18 cellular contexts compared by ENCODE assay signal in genomic region chr1:224381880-224382548, GRCh38. TPM values are rescaled to one million over a fixed set of nuclear protein-coding genes. Genes with fewer than 3 reads are reported as not detected.
A peak's percentile ranks its signal among the peaks of the same experiment; 100 is the strongest.
DNase-seq lines count a peak whose midpoint lies in the region; ATAC-seq, FAIRE-seq and TF ChIP-seq lines count a peak whose summit lies in the region.
"Had no signal": no experiment of that assay in that cellular context is flagged by ENCODE, and none has a peak within 500 bp of the region (broad histone marks: within the 10 kb centered on the region; RNA-seq: fewer than 3 reads in every experiment).

No MANE protein-coding gene starts in this region.

- no peak overlapping the region for H3K4me2 ChIP-seq in K562 (ENCODE audit: insufficient read depth, low read length)

- peaks cover 31% of the 10 kb centered on the region for H3K36me3 ChIP-seq in K562 (ENCODE audit: control insufficient read depth, insufficient read depth, low read length)
- no peaks in the 10 kb centered on the region for H3K36me3 ChIP-seq in uterus
- no peaks in the 10 kb centered on the region for H3K36me3 ChIP-seq in ovary

- no peak overlapping the region for H2AFZ ChIP-seq in K562 (ENCODE audit: low read depth, low read length)

- H3K9ac ChIP-seq in K562 (ENCODE audit: insufficient read depth in 1 of 2, low read depth in 2 of 2, low read length in 2 of 2) = no peak overlapping the region

- no peak for TF ChIP-seq EP300 in K562 (IDR thresholded peaks at IDR 0.05; ENCODE audit: low read length)
- TF ChIP-seq EP300 in ovary (IDR thresholded peaks at IDR 0.05) = no peak

- H3K4me1 ChIP-seq in K562 (replicated peaks in 1 of 2; ENCODE audit: control insufficient read depth in 2 of 2, insufficient read depth in 2 of 2, low read length in 2 of 2) = peaks cover 0 to 6% of the 10 kb centered on the region in 2 experiments; a peak in 1 of 5 replicates
- H3K4me1 ChIP-seq in uterus = no peaks in the 10 kb centered on the region
- no peaks in the 10 kb centered on the region for H3K4me1 ChIP-seq in ovary (ENCODE audit: insufficient read depth)

- DNase-seq in activated naive CD4-positive, alpha-beta T cell (lab: John Stamatoyannopoulos, UW) = no peak
- DNase-seq in K562 (ENCODE audit: extremely low read depth in 1 of 4, low spot score in 3 of 4) = no peak
- DNase-seq in stimulated activated naive CD8-positive, alpha-beta T cell treated with anti-CD3 and anti-CD28 coated beads, Interleukin-15, Interleukin-2, amounts not matched to agents 100 U/mL and 50 U/mL, for 24 hours = peak; percentile 47
- DNase-seq in uterus = no peak
- no peak for DNase-seq in SKM-1 treated with dmso at 0.1 percent for 144 hours (lab: John Stamatoyannopoulos, UW; ENCODE audit: unreplicated experiment)
- no peak for DNase-seq in ovary
- DNase-seq: amniotic stem cell, cerebellar nuclear complex, endodermal cell, heart right ventricle, islet precursor cell, naive B cell, NCI-H1417 treated with DMSO at 0.1 percent for 48 hours, Peyer's patch, psoas muscle, stomach had no signal

- no peaks in the 10 kb centered on the region for H3K9me1 ChIP-seq in K562 (ENCODE audit: control insufficient read depth, insufficient read depth, low read length)

- H4K20me1 ChIP-seq in K562 (replicated peaks; ENCODE audit: control insufficient read depth, insufficient read depth, low read length) = no peaks in the 10 kb centered on the region

- POLR2A ChIA-PET in K562 (lab: Yijun Ruan, JAX) = interaction anchor here (0.7 to 1.6 kb wide), 2 partner anchors 12 to 24 kb away, joined by 3 to 6 read pairs; no protein-coding TSS in a partner anchor

- H3K36me3 Mint-ChIP-seq in activated naive CD4-positive, alpha-beta T cell treated with anti-CD3 and anti-CD28 coated beads, Interleukin-2, amount 50 U/mL, for 24 hours = peaks cover 22% of the 10 kb centered on the region
- peaks cover 59% of the 10 kb centered on the region for H3K36me3 Mint-ChIP-seq in T-helper 1 cell treated with Interleukin-12 subunit alpha and Interleukin-12 subunit beta and Interleukin-4 antibody, amounts not matched to agents 30 μg/mL and 1 μg/mL, for 36 hours (ENCODE audit: low read depth)

- H3K9me3 ChIP-seq in K562 (replicated peaks; ENCODE audit: control insufficient read depth, insufficient read depth, low read depth, low read length) = no peaks in the 10 kb centered on the region
- no peaks in the 10 kb centered on the region for H3K9me3 ChIP-seq in uterus
- no peaks in the 10 kb centered on the region for H3K9me3 ChIP-seq in ovary
- H3K9me3 ChIP-seq: heart right ventricle, Peyer's patch, psoas muscle, stomach had no signal

- WGBS in K562 (ENCODE audit: insufficient coverage, low coverage, missing lambda C conversion rate) = 75% methylated on average over 4 of the region's 4 CpGs
- 83 to 91% (median 84%) methylated on average over 4 of the region's 4 CpGs for WGBS in ovary, 3 donors

- no peak overlapping the region for H3K4me3 ChIP-seq in K562
- H3K4me3 ChIP-seq in uterus = no peak overlapping the region
- H3K4me3 ChIP-seq in ovary = no peak overlapping the region
- H3K4me3 ChIP-seq: heart right ventricle, Peyer's patch, psoas muscle, stomach had no signal

- H3K27me3 ChIP-seq in K562 (ENCODE audit: control insufficient read depth in 2 of 2, insufficient read depth in 2 of 2, low read length in 2 of 2) (no peaks in the 10 kb centered on the region), uterus (no peaks in the 10 kb centered on the region), ovary (no peaks in the 10 kb centered on the region)
- H3K27me3 ChIP-seq: heart right ventricle, Peyer's patch, stomach had no signal

- no peak for ATAC-seq in K562
- ATAC-seq in stimulated activated naive CD8-positive, alpha-beta T cell treated with anti-CD3 and anti-CD28 coated beads, Interleukin-15, Interleukin-2, amounts not matched to agents 100 U/mL and 50 U/mL, for 24 hours = peak; percentile 85
- ATAC-seq: heart right ventricle, psoas muscle had no signal

- peak overlapping the region; percentile 70 for H3K4me3 Mint-ChIP-seq in activated naive CD4-positive, alpha-beta T cell treated with anti-CD3 and anti-CD28 coated beads, Interleukin-2, amount 50 U/mL, for 24 hours
- H3K4me3 Mint-ChIP-seq in T-helper 1 cell treated with Interleukin-12 subunit alpha and Interleukin-12 subunit beta and Interleukin-4 antibody, amounts not matched to agents 30 μg/mL and 1 μg/mL, for 36 hours = peak overlapping the region; percentile 7
- H3K4me3 Mint-ChIP-seq: endodermal cell, naive B cell had no signal

- H3K27ac ChIP-seq in K562 (ENCODE audit: extremely low read depth, low read depth, low read length) (no peak overlapping the region), uterus (no peak overlapping the region), ovary (no peak overlapping the region)
- H3K27ac ChIP-seq: Peyer's patch, psoas muscle had no signal

- TF ChIP-seq CTCF in K562 (IDR thresholded peaks at IDR 0.05 in 2 of 3, conservative IDR thresholded peaks at IDR 0.05 in 1 of 3; ENCODE audit: insufficient read depth in 2 of 3, low read depth in 1 of 3, low read length in 3 of 3) (no peak), uterus (IDR thresholded peaks at IDR 0.05) (no peak), ovary (IDR thresholded peaks at IDR 0.05) (no peak)

- H3K4me1 Mint-ChIP-seq in activated naive CD4-positive, alpha-beta T cell treated with anti-CD3 and anti-CD28 coated beads, Interleukin-2, amount 50 U/mL, for 24 hours = peaks cover 79% of the 10 kb centered on the region
- H3K4me1 Mint-ChIP-seq in T-helper 1 cell treated with Interleukin-12 subunit alpha and Interleukin-12 subunit beta and Interleukin-4 antibody, amounts not matched to agents 30 μg/mL and 1 μg/mL, for 36 hours (ENCODE audit: low read depth) = peaks cover 63% of the 10 kb centered on the region
- H3K4me1 Mint-ChIP-seq: endodermal cell had no signal

- no peak for TF ChIP-seq RAD21 in K562 (CRISPR knock-in tag; conservative IDR thresholded peaks at IDR 0.05 in 1 of 2, IDR thresholded peaks at IDR 0.05 in 1 of 2)

- H3K27ac Mint-ChIP-seq in activated naive CD4-positive, alpha-beta T cell treated with anti-CD3 and anti-CD28 coated beads, Interleukin-2, amount 50 U/mL, for 24 hours = peak overlapping the region; percentile 87
- peak overlapping the region; percentile 52 for H3K27ac Mint-ChIP-seq in T-helper 1 cell treated with Interleukin-12 subunit alpha and Interleukin-12 subunit beta and Interleukin-4 antibody, amounts not matched to agents 30 μg/mL and 1 μg/mL, for 36 hours
- H3K27ac Mint-ChIP-seq: endodermal cell had no signal

- FAIRE-seq in K562 (lab: Jason Lieb, UNC) = no peak

- CTCF ChIA-PET in K562 (lab: Yijun Ruan, JAX; ENCODE audit: low intra/inter-chr PET ratio) = no interaction called here

- H3K27me3 Mint-ChIP-seq in activated naive CD4-positive, alpha-beta T cell treated with anti-CD3 and anti-CD28 coated beads, Interleukin-2, amount 50 U/mL, for 24 hours = no peaks in the 10 kb centered on the region
- H3K27me3 Mint-ChIP-seq in T-helper 1 cell treated with Interleukin-12 subunit alpha and Interleukin-12 subunit beta and Interleukin-4 antibody, amounts not matched to agents 30 μg/mL and 1 μg/mL, for 36 hours (ENCODE audit: low read depth) = no peaks in the 10 kb centered on the region
- H3K27me3 Mint-ChIP-seq: naive B cell had no signal

- BruUV-seq in K562 (replicated peaks; lab: Mats Ljungman, UMichigan) = no TSS peak

- H3K9me3 Mint-ChIP-seq in activated naive CD4-positive, alpha-beta T cell treated with anti-CD3 and anti-CD28 coated beads, Interleukin-2, amount 50 U/mL, for 24 hours = no peaks in the 10 kb centered on the region
- no peaks in the 10 kb centered on the region for H3K9me3 Mint-ChIP-seq in T-helper 1 cell treated with Interleukin-12 subunit alpha and Interleukin-12 subunit beta and Interleukin-4 antibody, amounts not matched to agents 30 μg/mL and 1 μg/mL, for 36 hours
- H3K9me3 Mint-ChIP-seq: endodermal cell, naive B cell had no signal

- TF ChIP-seq POLR2A in K562 (conservative IDR thresholded peaks at IDR 0.05) (no peak), uterus (IDR thresholded peaks at IDR 0.05) (no peak), ovary (IDR thresholded peaks at IDR 0.05) (no peak)

- no peaks in the 10 kb centered on the region for H3K79me2 ChIP-seq in K562 (ENCODE audit: control insufficient read depth, insufficient read depth, low read length)

- intact Hi-C loops in K562 (cut with micrococcal nuclease) = no loop called here
- intact Hi-C loops in uterus (cut with DNase I; ENCODE audit: low total_unique reads) = no loop called here
- intact Hi-C loops in ovary (cut with DNase I) = no loop called here

- in situ Hi-C loops in K562 (cut with MboI) = no loop called here

RNA-seq across cellular contexts. Expression of gene CNIH4, which starts 25.3 kb away (rescaled TPM):
- 28.0 and 34.1 TPM in 2 replicates for total RNA-seq in K562 (2011; cell fraction: chromatin; rRNA removed; ENCODE audit: low replicate concordance)
- 36.0 and 43.7 TPM in 2 replicates for total RNA-seq in K562 (2011; cell fraction: nucleolus; rRNA removed)
- total RNA-seq in K562 (2011; cell fraction: nucleoplasm; rRNA removed) = 40.5 and 49.5 TPM in 2 replicates
- total RNA-seq in K562 (2014; rRNA removed) (32.6 and 47.6 TPM in 2 replicates), K562 (2014; rRNA removed; fragmentation: Illumina TruSeq; extraction: Trizol) (71.9 and 75.2 TPM in 2 replicates), K562 (2015; rRNA removed; fragmentation: Illumina TruSeq; extraction: Trizol) (37.5 and 41.3 TPM in 2 replicates), K562 (2021) (45.8 and 49.0 TPM in 2 replicates), uterus (10 to 100 TPM; 28.9 to 51.2 (median 42.6) TPM), ovary (10 to 100 TPM; 24.6 to 51.8 (median 36.0) TPM)
- polyA plus RNA-seq in K562 (2011; rRNA removed) (86.4 and 97.0 TPM in 2 replicates), K562 (2014; fragmentation: Illumina TruSeq; extraction: Trizol) (43.6 and 52.8 TPM in 2 replicates), K562 (2014; fragmentation: Nextera tagmentation; extraction: Ambion mirVana) (100 to 1,000 TPM; 237 to 266 TPM), K562 (2014; rRNA removed) (61.1 and 64.4 TPM in 2 replicates), ovary (10 to 100 TPM; 37.5 to 51.7 TPM)
- 43.8 and 85.8 TPM in 2 replicates for polyA plus RNA-seq in K562 (2011; cell fraction: cytosol; rRNA removed)
- 24.3 and 29.0 TPM in 2 replicates for polyA plus RNA-seq in K562 (2011; cell fraction: nucleus; rRNA removed)
- polyA plus RNA-seq in K562 (2012) = 50.3 and 75.7 TPM in 2 replicates
- polyA minus RNA-seq in K562 (2011; rRNA and poly(A)+ RNA removed) = 59.9 and 80.4 TPM in 2 replicates
- polyA minus RNA-seq in K562 (2011; cell fraction: cytosol; rRNA and poly(A)+ RNA removed) = 12.7 and 14.3 TPM in 2 replicates
- polyA minus RNA-seq in K562 (2011; cell fraction: nucleus; rRNA and poly(A)+ RNA removed) = 14.5 and 22.5 TPM in 2 replicates

RNA-seq across cellular contexts. Expression of gene NVL, which starts 52.0 kb away (rescaled TPM):
- total RNA-seq in K562 (2011; cell fraction: chromatin; rRNA removed; ENCODE audit: low replicate concordance) = 93.8 and 232 TPM in 2 replicates
- total RNA-seq in K562 (2011; cell fraction: nucleolus; rRNA removed) = 53.6 and 53.9 TPM in 2 replicates
- 64.7 and 78.1 TPM in 2 replicates for total RNA-seq in K562 (2011; cell fraction: nucleoplasm; rRNA removed)
- total RNA-seq in K562 (2014; rRNA removed) = 38.8 and 47.5 TPM in 2 replicates
- 73.4 and 81.3 TPM in 2 replicates for total RNA-seq in K562 (2014; rRNA removed; fragmentation: Illumina TruSeq; extraction: Trizol)
- total RNA-seq in K562 (2015; rRNA removed; fragmentation: Illumina TruSeq; extraction: Trizol) = 60.2 and 62.9 TPM in 2 replicates
- 44.7 and 49.0 TPM in 2 replicates for total RNA-seq in K562 (2021)
- 49.3 and 55.9 TPM in 2 replicates for polyA plus RNA-seq in K562 (2011; rRNA removed)
- 19.9 and 32.6 TPM in 2 replicates for polyA plus RNA-seq in K562 (2011; cell fraction: cytosol; rRNA removed)
- polyA plus RNA-seq in K562 (2011; cell fraction: nucleus; rRNA removed) = 48.7 and 51.8 TPM in 2 replicates
- polyA plus RNA-seq in K562 (2012) = 32.6 and 42.5 TPM in 2 replicates
- polyA plus RNA-seq in K562 (2014; fragmentation: Illumina TruSeq; extraction: Trizol) = 63.6 and 73.9 TPM in 2 replicates
- polyA plus RNA-seq in K562 (2014; fragmentation: Nextera tagmentation; extraction: Ambion mirVana) = 10 to 100 TPM; 32.5 to 64.1 TPM
- 73.0 and 86.6 TPM in 2 replicates for polyA plus RNA-seq in K562 (2014; rRNA removed)
- 77.2 and 86.5 TPM in 2 replicates for polyA minus RNA-seq in K562 (2011; rRNA and poly(A)+ RNA removed)
- 21.6 and 25.9 TPM in 2 replicates for polyA minus RNA-seq in K562 (2011; cell fraction: cytosol; rRNA and poly(A)+ RNA removed)
- 49.1 and 77.1 TPM in 2 replicates for polyA minus RNA-seq in K562 (2011; cell fraction: nucleus; rRNA and poly(A)+ RNA removed)
- 10 to 100 TPM in 3 of 4 donors, 1 to 10 TPM in 1; 2.6 to 45.2 (median 28.9) TPM for total RNA-seq in uterus
- total RNA-seq in ovary = 10 to 100 TPM; 19.0 to 31.9 (median 23.4) TPM
- polyA plus RNA-seq in ovary = 10 to 100 TPM; 15.4 to 26.2 TPM

RNA-seq across cellular contexts. Expression of gene WDR26, which starts 52.6 kb away (rescaled TPM):
- total RNA-seq in K562 (2011; cell fraction: chromatin; rRNA removed; ENCODE audit: low replicate concordance) = 190 and 413 TPM in 2 replicates
- total RNA-seq in K562 (2011; cell fraction: nucleolus; rRNA removed) = 79.0 and 101 TPM in 2 replicates
- 192 and 302 TPM in 2 replicates for total RNA-seq in K562 (2011; cell fraction: nucleoplasm; rRNA removed)
- total RNA-seq in K562 (2014; rRNA removed) (21.2 and 26.6 TPM in 2 replicates), K562 (2014; rRNA removed; fragmentation: Illumina TruSeq; extraction: Trizol) (39.8 and 41.0 TPM in 2 replicates), K562 (2015; rRNA removed; fragmentation: Illumina TruSeq; extraction: Trizol) (30.4 and 31.2 TPM in 2 replicates), K562 (2021) (54.6 and 66.0 TPM in 2 replicates), uterus (10 to 100 TPM; 45.9 to 76.9 (median 65.7) TPM), ovary (10 to 100 TPM; 50.4 to 66.5 (median 57.9) TPM)
- polyA plus RNA-seq in K562 (2011; rRNA removed) (40.3 and 54.4 TPM in 2 replicates), K562 (2014; fragmentation: Illumina TruSeq; extraction: Trizol) (52.3 and 55.7 TPM in 2 replicates), K562 (2014; fragmentation: Nextera tagmentation; extraction: Ambion mirVana) (10 to 100 TPM; 11.5 to 14.3 TPM), K562 (2014; rRNA removed) (39.7 and 58.2 TPM in 2 replicates), ovary (10 to 100 TPM; 28.5 to 55.7 TPM)
- 10.4 and 16.7 TPM in 2 replicates for polyA plus RNA-seq in K562 (2011; cell fraction: cytosol; rRNA removed)
- 86.9 and 97.7 TPM in 2 replicates for polyA plus RNA-seq in K562 (2011; cell fraction: nucleus; rRNA removed)
- 42.7 and 48.1 TPM in 2 replicates for polyA plus RNA-seq in K562 (2012)
- polyA minus RNA-seq in K562 (2011; rRNA and poly(A)+ RNA removed) = 88.0 and 101 TPM in 2 replicates
- polyA minus RNA-seq in K562 (2011; cell fraction: cytosol; rRNA and poly(A)+ RNA removed) = 50.0 and 56.2 TPM in 2 replicates
- polyA minus RNA-seq in K562 (2011; cell fraction: nucleus; rRNA and poly(A)+ RNA removed) = 73.2 and 92.6 TPM in 2 replicates
